18 cellular contexts compared by ENCODE assay signal in genomic region chr7:117775826-117776623, GRCh38.
DNase-seq lines count a peak whose midpoint lies in the region; ATAC-seq and TF ChIP-seq lines count a peak whose summit lies in the region.
"Had no signal": no experiment of that assay in that cellular context is flagged by ENCODE, and none has a peak within 500 bp of the region (broad histone marks: within the 10 kb centered on the region; RNA-seq: fewer than 3 reads in every experiment).

No MANE protein-coding gene starts in this region.

- no peak overlapping the region for H3K4me3 ChIP-seq in smooth muscle cell
- H3K4me3 ChIP-seq: adrenal gland had no signal

- no peak overlapping the region for H2AFZ ChIP-seq in smooth muscle cell (ENCODE audit: low read depth)

- no peaks in the 10 kb centered on the region for H3K9me3 ChIP-seq in smooth muscle cell (replicated peaks; ENCODE audit: low read depth)
- H3K9me3 ChIP-seq: adrenal gland had no signal

- no peaks in the 10 kb centered on the region for H4K20me1 ChIP-seq in smooth muscle cell (ENCODE audit: low read depth)

- DNase-seq in CD1c-positive myeloid dendritic cell (ENCODE audit: extremely low spot score) (peak; percentile 50), amniotic epithelial cell (ENCODE audit: low read depth) (peak; percentile 14), smooth muscle cell (lab: John Stamatoyannopoulos, UW; ENCODE audit: unreplicated experiment) (no peak), DMS53 treated with DMSO at 0.1 percent for 48 hours (lab: John Stamatoyannopoulos, UW; ENCODE audit: unreplicated experiment) (no peak)
- DNase-seq in activated naive CD4-positive, alpha-beta T cell (lab: John Stamatoyannopoulos, UW), result no peak
- DNase-seq: ACHN; activated CD4-positive, alpha-beta T cell treated with anti-CD3 and anti-CD28 coated beads for 48 hours; adrenal gland; glutamatergic neuron; kidney; midbrain; NCI-H1436 treated with DMSO at 0.1 percent for 48 hours; nucleus accumbens; T-helper 2 cell had no signal

- H3K4me2 ChIP-seq in smooth muscle cell, result no peak overlapping the region

- no peaks in the 10 kb centered on the region for H3K79me2 ChIP-seq in smooth muscle cell (ENCODE audit: low read depth)

- 92% methylated on average over 2 of the region's 2 CpGs for WGBS in smooth muscle cell (ENCODE audit: low lambda C conversion rate)

- H3K27ac ChIP-seq in smooth muscle cell (ENCODE audit: low read depth), result no peak overlapping the region
- H3K27ac ChIP-seq: epithelial cell of prostate had no signal

- peaks cover 5% of the 10 kb centered on the region for H3K4me1 ChIP-seq in smooth muscle cell (ENCODE audit: low read depth)

- H3K27me3 ChIP-seq in smooth muscle cell (ENCODE audit: low read depth), result no peaks in the 10 kb centered on the region
- H3K27me3 ChIP-seq: adrenal gland had no signal

- ATAC-seq in GM21360 (IDR thresholded peaks at IDR 0.05; ENCODE audit: unreplicated experiment) (peak; percentile 41), HG03571 (IDR thresholded peaks at IDR 0.05; ENCODE audit: unreplicated experiment) (peak; percentile 33), HG03196 (IDR thresholded peaks at IDR 0.05; ENCODE audit: unreplicated experiment) (no peak)

- no peak for TF ChIP-seq CTCF in smooth muscle cell (IDR thresholded peaks at IDR 0.05; ENCODE audit: borderline replicate concordance, insufficient read depth, poor library complexity, severe bottlenecking)

- H3K9ac ChIP-seq in smooth muscle cell (ENCODE audit: low read depth), result no peak overlapping the region

- no peaks in the 10 kb centered on the region for H3F3A ChIP-seq in smooth muscle cell (ENCODE audit: low read depth)

- no peaks in the 10 kb centered on the region for H3K36me3 ChIP-seq in smooth muscle cell (ENCODE audit: low read depth)
- H3K36me3 ChIP-seq: adrenal gland had no signal

Comparison
In these comparisons a context has a peak if more than half of its experiments do, and no peak if none do; other contexts are left out.
1. DNase-seq: peak in CD1c-positive myeloid dendritic cell (single experiment) and amniotic epithelial cell (single experiment); none in activated naive CD4-positive, alpha-beta T cell (0 of 4), smooth muscle cell (single experiment) and DMS53 treated with DMSO at 0.1 percent for 48 hours (single experiment).